In the genomic region with DNA sequence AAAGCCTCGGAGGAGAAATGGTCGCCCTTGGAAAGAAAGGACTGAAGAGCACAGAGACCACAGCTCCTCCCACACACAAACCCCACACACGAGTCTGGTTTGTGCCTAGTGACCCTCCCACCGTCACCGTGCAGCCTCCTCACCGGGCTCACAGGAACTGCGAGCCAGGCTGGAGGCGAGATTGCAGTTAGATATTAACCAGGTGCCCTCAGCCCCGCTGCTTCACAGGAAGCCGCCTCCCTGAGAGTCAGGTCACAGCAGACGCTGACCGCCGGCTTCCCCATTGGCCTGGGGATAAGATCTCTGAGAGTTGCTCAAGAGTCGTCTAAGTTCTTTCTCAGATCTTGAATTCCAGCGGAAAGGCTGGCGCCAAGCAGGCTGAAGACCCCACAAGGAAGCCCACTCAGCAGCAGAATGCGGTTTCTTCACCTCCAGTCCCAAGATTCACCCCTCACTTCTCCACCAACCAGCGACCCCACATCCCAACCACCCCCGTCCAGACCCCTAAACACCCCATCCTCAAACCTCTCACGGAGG, we compare ENCODE assay signal across 8 cellular contexts. TPM values are rescaled to one million over a fixed set of nuclear protein-coding genes. Genes with fewer than 3 reads are reported as not detected.
DNase-seq lines count a peak whose midpoint lies in the region; ATAC-seq and TF ChIP-seq lines count a peak whose summit lies in the region.

No MANE protein-coding gene starts in this region.

- peak overlapping the region; percentile 97 for H3K4me3 ChIP-seq in fibroblast of pulmonary artery (replicated peaks; ENCODE audit: low read depth, low read length)

- peak overlapping the region; percentile 89 to 95 for H3K27ac Mint-ChIP-seq in natural killer cell

- no peaks in the 10 kb centered on the region for H3K9me3 Mint-ChIP-seq in natural killer cell

- intact Hi-C loops in natural killer cell (cut with micrococcal nuclease) = loop anchor here (2.0 kb wide), 1 partner anchor 39 kb away; a partner anchor contains a TSS

- TF ChIP-seq CTCF in fibroblast of pulmonary artery (IDR thresholded peaks at IDR 0.05; ENCODE audit: low read length, missing control alignments) (no peak), natural killer cell (IDR thresholded peaks at IDR 0.05) (no peak)

- H3K36me3 Mint-ChIP-seq in natural killer cell = no peaks in the 10 kb centered on the region

- peaks cover 40 to 42% of the 10 kb centered on the region in 2 donors for H3K4me1 Mint-ChIP-seq in natural killer cell

- peak overlapping the region; percentile 99 for H3K4me3 Mint-ChIP-seq in natural killer cell

- peak; percentile 55 for ATAC-seq in HG02943 (IDR thresholded peaks at IDR 0.05; ENCODE audit: low read depth, unreplicated experiment)
- peak; percentile 35 to 53 (median 42) for ATAC-seq in natural killer cell

- no peaks in the 10 kb centered on the region for H3K27me3 Mint-ChIP-seq in natural killer cell (ENCODE audit: low read depth in 2 of 2)

- DNase-seq in SIG-M5 treated with dmso at 0.1 percent for 504 hours (lab: John Stamatoyannopoulos, UW; ENCODE audit: unreplicated experiment) = peak; percentile 2
- no peak for DNase-seq in SIG-M5 (lab: John Stamatoyannopoulos, UW)
- peak; percentile 98 for DNase-seq in OCI-M1 (lab: John Stamatoyannopoulos, UW)
- peak; percentile 27 for DNase-seq in activated T-helper 1 cell treated with Interleukin-2 at 50 U/mL for 16 hours (ENCODE audit: low read depth)
- peak; percentile 60 for DNase-seq in fibroblast of pulmonary artery (ENCODE audit: low read depth)
- DNase-seq in natural killer cell = peak; percentile 62
- DNase-seq in superior temporal gyrus (ENCODE audit: extremely low spot score) = peak; percentile 14

RNA-seq across cellular contexts. Expression of a gene that starts 0.8 kb away (rescaled TPM):
- 10 to 100 TPM; 27.3 to 43.1 (median 40.0) TPM for total RNA-seq in natural killer cell

RNA-seq across cellular contexts. Expression of a gene that starts 39.6 kb away (rescaled TPM):
- total RNA-seq in natural killer cell = under 1 TPM; 0.78 to 1.00 (median 0.80) TPM
